Comparison of ENCODE assay signal across 7 cellular contexts in the genomic region with DNA sequence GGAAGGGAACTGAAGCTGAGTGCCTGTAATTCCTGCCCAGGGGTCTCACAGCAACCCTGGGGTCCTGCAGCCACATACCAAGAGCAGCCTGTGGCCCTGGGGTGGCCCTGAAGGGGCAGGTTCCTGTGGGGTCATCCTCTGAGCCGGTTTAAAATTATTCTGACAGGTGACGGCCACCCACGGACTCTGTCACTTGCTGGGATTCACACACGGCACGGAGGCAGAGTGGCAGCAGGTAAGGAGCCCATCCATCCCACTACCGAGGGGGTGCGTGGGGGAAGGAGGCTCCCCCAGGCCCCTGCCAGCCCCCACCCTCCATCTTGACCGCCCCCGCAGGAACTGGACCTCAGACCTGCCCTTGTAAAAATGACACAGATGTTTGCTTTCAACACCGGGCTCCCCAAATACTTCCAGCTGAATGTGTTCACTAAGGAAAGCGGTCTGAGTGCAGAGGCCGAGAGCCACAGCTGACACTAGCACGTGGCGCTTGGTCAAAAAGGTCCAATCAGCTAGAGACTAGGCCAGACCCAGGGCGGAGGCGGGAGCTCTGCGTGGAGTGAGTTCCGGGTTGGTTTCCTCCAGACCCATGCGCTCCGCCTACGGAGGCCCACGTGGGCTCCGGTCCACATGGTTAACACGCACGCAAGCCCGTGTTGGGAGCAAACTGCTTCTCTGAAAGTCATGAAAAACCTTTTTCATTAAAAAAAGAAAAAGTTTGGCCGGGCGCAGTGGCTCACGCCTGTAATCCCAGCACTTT. TPM values are rescaled to one million over a fixed set of nuclear protein-coding genes. Genes with fewer than 3 reads are reported as not detected.
DNase-seq lines count a peak whose midpoint lies in the region; ATAC-seq and TF ChIP-seq lines count a peak whose summit lies in the region.

No MANE protein-coding gene starts in this region.

- H3K4me3 Mint-ChIP-seq in WTC11 = no peak overlapping the region
- H3K4me3 Mint-ChIP-seq in naive thymus-derived CD8-positive, alpha-beta T cell = peak overlapping the region in 9 of 10 donors; percentile 33 to 78 (median 69)

- CTCF ChIA-PET in HEK293 (lab: Yijun Ruan, JAX) (interaction anchor here (0.6 to 0.7 kb wide), 2 partner anchors 127 to 154 kb away, joined by 3 read pairs; no protein-coding TSS in a partner anchor), WTC11 (lab: Charles Lee) (interaction anchor here (0.8 to 1.4 kb wide), 2 partner anchors 27 to 30 kb away, joined by 3 to 4 read pairs; a partner anchor contains a TSS)

- H3K27me3 Mint-ChIP-seq in WTC11 (ENCODE audit: low read depth) = peaks cover 16% of the 10 kb centered on the region
- H3K27me3 Mint-ChIP-seq in naive thymus-derived CD8-positive, alpha-beta T cell = peaks cover 0 to 2% (median 0%) of the 10 kb centered on the region in 5 donors

- H3K4me1 ChIP-seq in HEK293 (ENCODE audit: control insufficient read depth, insufficient read depth, low read length) (no peaks in the 10 kb centered on the region; the same call in 1 of the 2 replicates), stomach (peaks cover 11 to 35% (median 30%) of the 10 kb centered on the region in 4 donors)
- H3K4me1 ChIP-seq in effector memory CD4-positive, alpha-beta T cell (ENCODE audit: control insufficient read depth, insufficient read depth, low read length, poor library complexity, severe bottlenecking) = peaks cover 15% of the 10 kb centered on the region

- no peak for DNase-seq in WTC11 (ENCODE audit: low spot score)
- DNase-seq in effector memory CD4-positive, alpha-beta T cell = peak in 1 of 3 donors; percentile 32
- DNase-seq in naive thymus-derived CD8-positive, alpha-beta T cell = peak in 9 of 10 donors; percentile 10 to 77 (median 43)
- peak; percentile 55 for DNase-seq in stomach
- DNase-seq in NCI-H748 (lab: John Stamatoyannopoulos, UW; ENCODE audit: unreplicated experiment) = no peak
- DNase-seq in NCI-H2171 treated with DMSO at 0.1 percent for 48 hours (lab: John Stamatoyannopoulos, UW) = no peak

- H3K4me1 Mint-ChIP-seq in WTC11 = peaks cover 18% of the 10 kb centered on the region
- H3K4me1 Mint-ChIP-seq in naive thymus-derived CD8-positive, alpha-beta T cell = peaks cover 7 to 24% (median 14%) of the 10 kb centered on the region in 4 donors

- H3K27me3 ChIP-seq in effector memory CD4-positive, alpha-beta T cell (replicated peaks; ENCODE audit: control insufficient read depth, insufficient read depth, low read length, poor library complexity, severe bottlenecking) = no peaks in the 10 kb centered on the region
- peaks cover 0 to 27% (median 10%) of the 10 kb centered on the region in 3 donors for H3K27me3 ChIP-seq in stomach

- intact Hi-C loops in stomach (cut with DNase I; ENCODE audit: low total_unique reads) = no loop called here

- H3K9me3 ChIP-seq in HEK293 (ENCODE audit: control insufficient read depth, insufficient read depth, low read depth, low read length) (no peaks in the 10 kb centered on the region), stomach (no peaks in the 10 kb centered on the region)
- H3K9me3 ChIP-seq in effector memory CD4-positive, alpha-beta T cell (ENCODE audit: control insufficient read depth, low read length) = no peaks in the 10 kb centered on the region

- H3K36me3 ChIP-seq in HEK293 (ENCODE audit: control insufficient read depth in 2 of 2, insufficient read depth in 1 of 2, low read length in 2 of 2) (peaks cover 25 to 31% of the 10 kb centered on the region in 2 experiments), stomach (peaks cover 0 to 22% (median 16%) of the 10 kb centered on the region in 4 donors)
- peaks cover 5% of the 10 kb centered on the region for H3K36me3 ChIP-seq in effector memory CD4-positive, alpha-beta T cell (ENCODE audit: control insufficient read depth, insufficient read depth, low read length)

- TF ChIP-seq POLR2A in stomach (IDR thresholded peaks at IDR 0.05) = no peak

- no peak overlapping the region for H3K27ac Mint-ChIP-seq in WTC11
- peak overlapping the region in 8 of 10 donors; percentile 25 to 90 (median 86) for H3K27ac Mint-ChIP-seq in naive thymus-derived CD8-positive, alpha-beta T cell

- H3K9me3 Mint-ChIP-seq in WTC11 = no peaks in the 10 kb centered on the region
- H3K9me3 Mint-ChIP-seq in naive thymus-derived CD8-positive, alpha-beta T cell = peaks cover 0 to 4% (median 0%) of the 10 kb centered on the region in 9 donors

- 35 to 62% (median 53%) methylated on average over 24 to 29 of the region's 29 CpGs for WGBS in stomach, 5 donors

- TF ChIP-seq CTCF in HEK293 (tag by site-specific recombination; IDR thresholded peaks at IDR 0.05) (no peak), WTC11 (IDR thresholded peaks at IDR 0.05) (no peak), stomach (IDR thresholded peaks at IDR 0.05) (no peak)

- H3K4me3 ChIP-seq in HEK293 (ENCODE audit: low read depth, low read length) = no peak overlapping the region
- no peak overlapping the region for H3K4me3 ChIP-seq in effector memory CD4-positive, alpha-beta T cell (ENCODE audit: insufficient read depth, low read depth, low read length, poor library complexity, severe bottlenecking)
- H3K4me3 ChIP-seq in stomach = peak overlapping the region in 1 of 4 donors; percentile 0

- H3K27ac ChIP-seq in HEK293 (ENCODE audit: extremely low read depth, low read depth, low read length) (no peak overlapping the region), stomach (peak overlapping the region; percentile 33 to 80 (median 52))
- peak overlapping the region; percentile 18 for H3K27ac ChIP-seq in effector memory CD4-positive, alpha-beta T cell (ENCODE audit: insufficient read depth, low read length, poor library complexity, severe bottlenecking)

- POLR2A ChIA-PET in HEK293 (lab: Yijun Ruan, JAX) (interaction anchor here (0.7 kb wide), 2 partner anchors 20 to 153 kb away, joined by 3 read pairs; no protein-coding TSS in a partner anchor), WTC11 (lab: Charles Lee) (no interaction called here)
- POLR2A ChIA-PET in naive thymus-derived CD8-positive, alpha-beta T cell (lab: Charles Lee) = interaction anchor here (0.6 to 1.2 kb wide), 4 partner anchors 11 to 219 kb away, joined by 3 to 7 read pairs (median 4); a partner anchor contains a TSS

- no peak for TF ChIP-seq EP300 in stomach (IDR thresholded peaks at IDR 0.05)

- no peak for ATAC-seq in WTC11
- peak; percentile 89 to 90 for ATAC-seq in naive thymus-derived CD8-positive, alpha-beta T cell

- peaks cover 39% of the 10 kb centered on the region for H3K36me3 Mint-ChIP-seq in WTC11
- peaks cover 0 to 11% (median 8%) of the 10 kb centered on the region in 3 donors for H3K36me3 Mint-ChIP-seq in naive thymus-derived CD8-positive, alpha-beta T cell

TF ChIP-seq in HEK293, 187 proteins besides CTCF, POLR2A, EP300 and RAD21 (continues in another document):
- TF ChIP-seq GLIS2 (tag by site-specific recombination; IDR thresholded peaks at IDR 0.05) = 0 out of 2 replicates have a peak, but pooled peaks have one; percentile 11
- TF ChIP-seq, protein P1, sequence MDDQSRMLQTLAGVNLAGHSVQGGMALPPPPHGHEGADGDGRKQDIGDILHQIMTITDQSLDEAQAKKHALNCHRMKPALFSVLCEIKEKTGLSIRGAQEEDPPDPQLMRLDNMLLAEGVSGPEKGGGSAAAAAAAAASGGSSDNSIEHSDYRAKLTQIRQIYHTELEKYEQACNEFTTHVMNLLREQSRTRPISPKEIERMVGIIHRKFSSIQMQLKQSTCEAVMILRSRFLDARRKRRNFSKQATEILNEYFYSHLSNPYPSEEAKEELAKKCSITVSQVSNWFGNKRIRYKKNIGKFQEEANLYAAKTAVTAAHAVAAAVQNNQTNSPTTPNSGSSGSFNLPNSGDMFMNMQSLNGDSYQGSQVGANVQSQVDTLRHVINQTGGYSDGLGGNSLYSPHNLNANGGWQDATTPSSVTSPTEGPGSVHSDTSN (CRISPR knock-in tag; IDR thresholded peaks at IDR 0.05) = no peak
- TF ChIP-seq ZFHX2 (tag by site-specific recombination; conservative IDR thresholded peaks at IDR 0.05) = peak; percentile 60
- no peak for TF ChIP-seq GFI1B (tag by site-specific recombination; IDR thresholded peaks at IDR 0.05)

TF ChIP-seq in WTC11, 78 proteins besides CTCF, POLR2A, EP300 and RAD21:
- TF ChIP-seq JAZF1 (CRISPR knock-in tag; IDR thresholded peaks at IDR 0.05) (no peak), GABPB1 (CRISPR knock-in tag; IDR thresholded peaks at IDR 0.05) (peak; percentile 38; the same call in 1 of the 2 replicates)

RNA-seq across cellular contexts. Expression of a gene that starts 10.0 kb away (rescaled TPM):
- total RNA-seq in WTC11 (2021) (24.6 to 29.2 TPM (median 27.4 TPM) in 3 replicates), stomach (10 to 100 TPM in 2 of 5 donors, 1 to 10 TPM in 3; 1.0 to 22.0 (median 5.3) TPM)
- 10 to 100 TPM; 14.8 to 15.6 TPM for total RNA-seq in naive thymus-derived CD8-positive, alpha-beta T cell
- polyA plus RNA-seq in naive thymus-derived CD8-positive, alpha-beta T cell = 10 to 100 TPM; 14.2 to 22.2 (median 14.7) TPM
- polyA plus RNA-seq in stomach = 10 to 100 TPM; 14.2 to 19.6 (median 16.4) TPM

RNA-seq across cellular contexts. Expression of a gene that starts 10.8 kb away (rescaled TPM):
- total RNA-seq in WTC11 (2021) (136 to 167 TPM (median 136 TPM) in 3 replicates), stomach (100 to 1,000 TPM in 2 of 5 donors, 10 to 100 TPM in 3; 55.8 to 555 (median 97.1) TPM)
- total RNA-seq in naive thymus-derived CD8-positive, alpha-beta T cell = 100 to 1,000 TPM; 186 to 187 TPM
- polyA plus RNA-seq in naive thymus-derived CD8-positive, alpha-beta T cell = 10 to 100 TPM; 40.5 to 61.0 (median 41.5) TPM
- 10 to 100 TPM; 18.9 to 35.8 (median 24.6) TPM for polyA plus RNA-seq in stomach

RNA-seq across cellular contexts. Expression of a gene that starts 27.5 kb away (rescaled TPM):
- total RNA-seq in WTC11 (2021) (31.5 to 35.1 TPM (median 32.7 TPM) in 3 replicates), stomach (10 to 100 TPM in 1 of 5 donors, 1 to 10 TPM in 3, under 1 TPM in 1; 0.89 to 15.1 (median 7.8) TPM)
- total RNA-seq in naive thymus-derived CD8-positive, alpha-beta T cell = 1 to 10 TPM; 6.4 to 7.3 TPM
- 1 to 10 TPM in 1 of 3 donors, under 1 TPM in 2; 0.44 to 1.2 (median 0.51) TPM for polyA plus RNA-seq in naive thymus-derived CD8-positive, alpha-beta T cell
- 1 to 10 TPM; 1.7 to 2.8 (median 2.5) TPM for polyA plus RNA-seq in stomach

RNA-seq across cellular contexts. Expression of a gene that starts 27.8 kb away (rescaled TPM):
- total RNA-seq in WTC11 (2021) (40.6 to 46.4 TPM (median 41.0 TPM) in 3 replicates), stomach (100 to 1,000 TPM in 1 of 5 donors, 10 to 100 TPM in 4; 24.2 to 133 (median 63.6) TPM)
- 10 to 100 TPM; 80.0 to 86.2 TPM for total RNA-seq in naive thymus-derived CD8-positive, alpha-beta T cell
- polyA plus RNA-seq in naive thymus-derived CD8-positive, alpha-beta T cell = 10 to 100 TPM; 17.2 to 37.4 (median 19.9) TPM
- polyA plus RNA-seq in stomach = 10 to 100 TPM in 1 of 3 donors, 1 to 10 TPM in 2; 4.7 to 10.9 (median 7.9) TPM

Comparison
In these comparisons a context has a peak if more than half of its experiments do, and no peak if none do; other contexts are left out.
1. DNase-seq: peak in naive thymus-derived CD8-positive, alpha-beta T cell (9 of 10) and stomach (single experiment); none in WTC11 (single experiment), NCI-H748 (single experiment) and NCI-H2171 treated with DMSO at 0.1 percent for 48 hours (single experiment).